In genomic region chr4:17769406-17770174, GRCh38 we compare ENCODE assay signal across 29 cellular contexts. TPM values are rescaled to one million over a fixed set of nuclear protein-coding genes. Genes with fewer than 3 reads are reported as not detected.
DNase-seq lines count a peak whose midpoint lies in the region; ATAC-seq and TF ChIP-seq lines count a peak whose summit lies in the region.
"Had no signal": no experiment of that assay in that cellular context is flagged by ENCODE, and none has a peak within 500 bp of the region (broad histone marks: within the 10 kb centered on the region; RNA-seq: fewer than 3 reads in every experiment).

No MANE protein-coding gene starts in this region.

- H4K20me1 ChIP-seq in mammary epithelial cell (ENCODE audit: insufficient read depth, low read length) = no peaks in the 10 kb centered on the region
- H4K20me1 ChIP-seq: BLaER1 treated with 17β-estradiol and CSF1 and Interleukin-3, amounts not matched to agents 10 nM and 100 nM had no signal

- no peaks in the 10 kb centered on the region for H3K79me2 ChIP-seq in mammary epithelial cell (ENCODE audit: insufficient read depth, low read length)

- H3K4me3 ChIP-seq in mammary epithelial cell (replicated peaks in 1 of 3; ENCODE audit: insufficient read depth in 1 of 3, low read depth in 2 of 3, low read length in 3 of 3) (no peak overlapping the region), breast epithelium (no peak overlapping the region), lung (no peak overlapping the region), upper lobe of right lung (no peak overlapping the region)
- H3K4me3 ChIP-seq: A549; BLaER1 treated with 17β-estradiol and CSF1 and Interleukin-3, amounts not matched to agents 10 nM and 100 nM; SJCRH30 had no signal

- no peak for TF ChIP-seq CTCF in mammary epithelial cell (conservative IDR thresholded peaks at IDR 0.05 in 1 of 2, IDR thresholded peaks at IDR 0.05 in 1 of 2; ENCODE audit: extremely low read depth in 1 of 2, insufficient read depth in 1 of 2, low read depth in 1 of 2, low read length in 2 of 2)
- no peak for TF ChIP-seq CTCF in breast epithelium (IDR thresholded peaks at IDR 0.05)
- TF ChIP-seq CTCF in lung (IDR thresholded peaks at IDR 0.05; ENCODE audit: control extremely low read depth, extremely low read depth) = no peak
- no peak for TF ChIP-seq CTCF in upper lobe of right lung (IDR thresholded peaks at IDR 0.05)

- no peak for TF ChIP-seq POLR2A in breast epithelium (IDR thresholded peaks at IDR 0.05)

- intact Hi-C loops in mammary epithelial cell (cut with micrococcal nuclease) = no loop called here
- intact Hi-C loops in breast epithelium (cut with DNase I; ENCODE audit: low total_unique reads) = no loop called here
- intact Hi-C loops in upper lobe of right lung (cut with DNase I) = no loop called here

- CTCF ChIA-PET in mammary epithelial cell (lab: Charles Lee; ENCODE audit: low non-redundant PET) = no interaction called here

- peak; percentile 83 for ATAC-seq in lung (ENCODE audit: insufficient read depth, low FRiP score)
- peak; percentile 83 for ATAC-seq in upper lobe of right lung
- ATAC-seq in HG03432 (IDR thresholded peaks at IDR 0.05; ENCODE audit: unreplicated experiment) = no peak
- ATAC-seq: A549, PC-3, Right ventricle myocardium inferior, SK-N-SH treated with all-trans-retinoic acid at 6 μM for 48 hours had no signal

- dilution Hi-C loops in mammary epithelial cell (cut with HindIII; ENCODE audit: low sequenced_read_pairs) = no loop called here

- no peaks in the 10 kb centered on the region for H3K9me3 ChIP-seq in mammary epithelial cell (replicated peaks; ENCODE audit: insufficient read depth, low read length)
- peaks cover 0 to 6% of the 10 kb centered on the region in 2 donors for H3K9me3 ChIP-seq in breast epithelium
- peaks cover 2 to 6% of the 10 kb centered on the region in 2 donors for H3K9me3 ChIP-seq in lung (ENCODE audit: control insufficient read depth in 2 of 2, insufficient read depth in 1 of 2, low read length in 1 of 2)
- no peaks in the 10 kb centered on the region for H3K9me3 ChIP-seq in upper lobe of right lung
- H3K9me3 ChIP-seq: A549, SJCRH30 had no signal

- H3K4me1 ChIP-seq in mammary epithelial cell (ENCODE audit: insufficient read depth, low read length) (peaks cover 25% of the 10 kb centered on the region), breast epithelium (no peaks in the 10 kb centered on the region), lung (ENCODE audit: control insufficient read depth in 2 of 2, insufficient read depth in 2 of 2, low read length in 2 of 2) (no peaks in the 10 kb centered on the region), upper lobe of right lung (no peaks in the 10 kb centered on the region)
- H3K4me1 ChIP-seq: A549; BLaER1 treated with 17β-estradiol and CSF1 and Interleukin-3, amounts not matched to agents 10 nM and 100 nM had no signal

- peak overlapping the region; percentile 25 for H2AFZ ChIP-seq in mammary epithelial cell (ENCODE audit: low read depth, low read length)

- no TSS peak for BruUV-seq in mammary epithelial cell (replicated peaks; lab: Mats Ljungman, UMichigan)

- in situ Hi-C loops in mammary epithelial cell (cut with MboI; ENCODE audit: low sequenced_read_pairs in 2 of 2) = no loop called here

- H3K27ac ChIP-seq in mammary epithelial cell (ENCODE audit: insufficient read depth, low read depth, low read length) (no peak overlapping the region), breast epithelium (no peak overlapping the region), lung (ENCODE audit: low read depth in 1 of 2, low read length in 1 of 2) (no peak overlapping the region), upper lobe of right lung (no peak overlapping the region)
- H3K27ac ChIP-seq: A549; BLaER1 treated with 17β-estradiol and CSF1 and Interleukin-3, amounts not matched to agents 10 nM and 100 nM; SJCRH30 had no signal

- no peaks in the 10 kb centered on the region for H3K27me3 ChIP-seq in mammary epithelial cell (ENCODE audit: insufficient read depth, low read length)
- H3K27me3 ChIP-seq in breast epithelium = no peaks in the 10 kb centered on the region
- no peaks in the 10 kb centered on the region for H3K27me3 ChIP-seq in lung (ENCODE audit: control insufficient read depth, insufficient read depth)
- H3K27me3 ChIP-seq in upper lobe of right lung = no peaks in the 10 kb centered on the region
- H3K27me3 ChIP-seq: BLaER1 treated with 17β-estradiol and CSF1 and Interleukin-3, amounts not matched to agents 10 nM and 100 nM; SJCRH30 had no signal

- 47% methylated on average over 8 of the region's 8 CpGs for WGBS in mammary epithelial cell (ENCODE audit: low coverage, missing lambda C conversion rate)
- 51 to 77% methylated on average over 8 of the region's 8 CpGs for WGBS in lung, 2 donors

- peak overlapping the region; percentile 26 for H3K9ac ChIP-seq in mammary epithelial cell (ENCODE audit: insufficient read depth, low read length)
- H3K9ac ChIP-seq: BLaER1 treated with 17β-estradiol and CSF1 and Interleukin-3, amounts not matched to agents 10 nM and 100 nM had no signal

- H3K36me3 ChIP-seq in mammary epithelial cell (ENCODE audit: insufficient read depth, low read length) = no peaks in the 10 kb centered on the region
- no peaks in the 10 kb centered on the region for H3K36me3 ChIP-seq in breast epithelium
- H3K36me3 ChIP-seq in lung (ENCODE audit: control insufficient read depth in 2 of 2, insufficient read depth in 2 of 2, low read length in 2 of 2) = no peaks in the 10 kb centered on the region
- no peaks in the 10 kb centered on the region for H3K36me3 ChIP-seq in upper lobe of right lung
- H3K36me3 ChIP-seq: SJCRH30 had no signal

- DNase-seq in mammary epithelial cell (no peak), breast epithelium (ENCODE audit: low spot score in 2 of 2) (no peak), astrocyte of the hippocampus (ENCODE audit: low read depth, low spot score) (peak; percentile 79), lung (ENCODE audit: low spot score) (peak; percentile 77), upper lobe of right lung (no peak), H4 (ENCODE audit: low spot score) (no peak)
- DNase-seq: AML-193; CD4-positive, alpha-beta memory T cell; COR-L47; DND-41; H7; KBM-7; MV-4-11; NCI-H1105; NCI-H1436 treated with DMSO at 0.1 percent for 48 hours; NCI-H187 treated with DMSO at 0.1 percent for 48 hours; NCI-H2171 treated with DMSO at 0.1 percent for 48 hours; NCI-H524 treated with DMSO at 0.1 percent for 48 hours; NCI-H82; NK-92 treated with Interleukin-12 subunit alpha and Interleukin-12 subunit beta, amount 100 ng/mL, for 24 hours; PC-3; SJCRH30 had no signal

- H3K4me2 ChIP-seq in mammary epithelial cell (ENCODE audit: insufficient read depth, low read depth, low read length) = no peak overlapping the region
- H3K4me2 ChIP-seq: A549; BLaER1 treated with 17β-estradiol and CSF1 and Interleukin-3, amounts not matched to agents 10 nM and 100 nM had no signal

RNA-seq across cellular contexts. Expression of gene FAM184B, which starts 11.8 kb away (rescaled TPM):
- total RNA-seq in mammary epithelial cell (1 to 10 TPM in 1 of 2 donors, under 1 TPM in 1; 0.05 to 5.5 TPM), breast epithelium (under 1 TPM in 2 of 3 donors, not detected in 1; 0.33 to 0.59 TPM), lung (under 1 TPM; 0.09 to 0.18 TPM), upper lobe of right lung (0.17 TPM)
- polyA plus RNA-seq in mammary epithelial cell (0.01 TPM), lung (under 1 TPM; 0.06 to 0.10 TPM)
- polyA minus RNA-seq in mammary epithelial cell = not detected
- total RNA-seq in H4 (2014; rRNA removed; shearing (Covaris generic)) = 0.08 TPM in 1 of 2 replicates, not detected in the other
- total RNA-seq: CD4-positive, alpha-beta memory T cell; H7; LHCN-M2; MCF 10A; Right ventricle myocardium inferior had no signal
- polyA plus RNA-seq: A549; CD4-positive, alpha-beta memory T cell had no signal

RNA-seq across cellular contexts. Expression of gene DCAF16, which starts 41.0 kb away (rescaled TPM):
- total RNA-seq in mammary epithelial cell (10 to 100 TPM; 28.5 to 32.7 TPM), breast epithelium (10 to 100 TPM; 28.0 to 41.3 (median 28.2) TPM), lung (10 to 100 TPM; 24.3 to 37.9 TPM), upper lobe of right lung (26.2 TPM)
- polyA plus RNA-seq in mammary epithelial cell (12.2 TPM), lung (10 to 100 TPM in 1 of 2 donors, 1 to 10 TPM in 1; 7.1 to 10.4 TPM)
- 13.7 TPM for polyA minus RNA-seq in mammary epithelial cell
- total RNA-seq in H4 (2014; rRNA removed; shearing (Covaris generic)) = 15.6 and 25.7 TPM in 2 replicates

RNA-seq across cellular contexts. Expression of gene NCAPG, which starts 41.2 kb away (rescaled TPM):
- total RNA-seq in mammary epithelial cell = 10 to 100 TPM in 1 of 2 donors, 1 to 10 TPM in 1; 2.0 to 39.4 TPM
- 18.5 TPM for polyA plus RNA-seq in mammary epithelial cell
- 46.0 TPM for polyA minus RNA-seq in mammary epithelial cell
- total RNA-seq in breast epithelium = under 1 TPM; 0.33 to 0.96 (median 0.59) TPM
- total RNA-seq in lung = 1 to 10 TPM in 1 of 2 donors, under 1 TPM in 1; 0.77 to 6.0 TPM
- 1 to 10 TPM in 1 of 2 donors, under 1 TPM in 1; 0.73 to 1.6 TPM for polyA plus RNA-seq in lung
- total RNA-seq in upper lobe of right lung = 0.84 TPM
- 42.6 and 48.4 TPM in 2 replicates for total RNA-seq in H4 (2014; rRNA removed; shearing (Covaris generic))

Comparison
In these comparisons a context has a peak if more than half of its experiments do, and no peak if none do; other contexts are left out.
1. DNase-seq: peak in astrocyte of the hippocampus (single experiment) and lung (single experiment); none in mammary epithelial cell (single experiment), breast epithelium (0 of 2), upper lobe of right lung (single experiment) and H4 (single experiment).